Comparison of ENCODE assay signal across 24 cellular contexts in the genomic region with DNA sequence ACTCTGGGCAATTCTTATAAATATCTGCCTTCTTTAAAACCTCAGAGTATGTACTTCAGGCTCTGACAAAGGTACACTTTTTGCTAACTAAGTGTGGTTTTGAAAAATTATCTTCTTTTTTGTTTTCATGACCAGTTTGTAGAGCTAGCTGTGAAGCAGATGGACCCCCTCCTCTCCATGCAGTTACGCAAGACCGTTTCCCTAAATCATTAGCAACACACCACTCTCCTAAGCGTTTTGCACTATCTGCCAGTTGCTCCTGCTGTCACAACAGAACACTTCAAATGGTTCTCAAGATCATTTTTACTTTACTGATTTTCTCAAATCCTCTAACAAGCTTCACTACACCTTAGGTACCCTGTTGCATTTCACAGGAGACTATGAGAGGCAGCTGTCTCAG. TPM values are rescaled to one million over a fixed set of nuclear protein-coding genes. Genes with fewer than 3 reads are reported as not detected.
DNase-seq lines count a peak whose midpoint lies in the region; ATAC-seq, FAIRE-seq and TF ChIP-seq lines count a peak whose summit lies in the region.
"Had no signal": no experiment of that assay in that cellular context is flagged by ENCODE, and none has a peak within 500 bp of the region (broad histone marks: within the 10 kb centered on the region; RNA-seq: fewer than 3 reads in every experiment).

No MANE protein-coding gene starts in this region.

- H3K27me3 Mint-ChIP-seq in Calu3 (ENCODE audit: unreplicated experiment): no peaks in the 10 kb centered on the region
- H3K27me3 Mint-ChIP-seq in activated CD8-positive, alpha-beta memory T cell treated with anti-CD3 and anti-CD28 coated beads, Interleukin-2, amount 10 ng/mL, durations not matched to agents 7 days and 5 days: no peaks in the 10 kb centered on the region
- H3K27me3 Mint-ChIP-seq: stimulated activated naive CD8-positive, alpha-beta T cell treated with anti-CD3 and anti-CD28 coated beads, Interleukin-15, Interleukin-2, amounts not matched to agents 100 ng/mL and 50 ng/mL, for 24 hours had no signal

- CTCF ChIA-PET in Calu3 (lab: Charles Lee): no interaction called here
- CTCF ChIA-PET in H1 (lab: Charles Lee; ENCODE audit: partially characterized antibody): interaction anchor here (1.0 to 2.0 kb wide), 2 partner anchors 9 to 26 kb away, joined by 4 to 6 read pairs; no protein-coding TSS in a partner anchor
- CTCF ChIA-PET in activated CD8-positive, alpha-beta memory T cell treated with anti-CD3 and anti-CD28 coated beads, Interleukin-2, amount 10 ng/mL, durations not matched to agents 7 days and 5 days (lab: Charles Lee): no interaction called here

- H3K36me3 ChIP-seq in OCI-LY3 (replicated peaks; ENCODE audit: low read depth, low read length) (no peaks in the 10 kb centered on the region), H1 (ENCODE audit: control insufficient read depth in 2 of 4, insufficient read depth in 4 of 4, low read length in 3 of 4) (no peaks in the 10 kb centered on the region; a peak in 1 of 8 replicates)
- H3K36me3 ChIP-seq: lower lobe of right lung, tibial artery had no signal

- no peak for TF ChIP-seq RAD21 in H1 (IDR thresholded peaks at IDR 0.05 in 1 of 2, conservative IDR thresholded peaks at IDR 0.05 in 1 of 2; ENCODE audit: low read depth in 2 of 2, low read length in 2 of 2)

- H3K23me2 ChIP-seq in H1 (ENCODE audit: low read depth, low read length): no peaks in the 10 kb centered on the region

- no peak overlapping the region for H2BK15ac ChIP-seq in H1 (ENCODE audit: low read length)

- no peak overlapping the region for H2AK5ac ChIP-seq in H1 (ENCODE audit: low read depth, low read length)

- DNase-seq in Calu3 (no peak), H1 (ENCODE audit: low read depth in 1 of 2, low spot score in 2 of 2) (no peak), NCI-H748 (lab: John Stamatoyannopoulos, UW; ENCODE audit: unreplicated experiment) (no peak)
- no peak for DNase-seq in activated T-cell treated with anti-CD3 and anti-CD28 coated beads, Interleukin-2, amount 50 U/mL, for 48 hours
- no peak for DNase-seq in activated CD8-positive, alpha-beta memory T cell treated with anti-CD3 and anti-CD28 coated beads, Interleukin-2, amount 10 ng/mL, durations not matched to agents 7 days and 5 days
- DNase-seq: activated CD4-positive, alpha-beta T cell treated with anti-CD3 and anti-CD28 coated beads, Interleukin-2, amount 50 U/mL, for 1 hour; activated CD8-positive, alpha-beta memory T cell treated with anti-CD3 and anti-CD28 coated beads, Interleukin-2, amount 50 U/mL, for 4 hours; activated gamma-delta T cell; amniotic stem cell; dorsolateral prefrontal cortex; foreskin keratinocyte; GM23248; islet precursor cell; lower lobe of right lung; NCI-H146; NCI-H345; psoas muscle; stimulated activated CD4-positive, alpha-beta T cell treated with anti-CD3 and anti-CD28 coated beads, Interleukin-4, amount 100 ng/mL, for 1 hour; tibial artery had no signal

- H3K27ac Mint-ChIP-seq in Calu3 (ENCODE audit: unreplicated experiment): peak overlapping the region; percentile 48
- H3K27ac Mint-ChIP-seq in activated CD8-positive, alpha-beta memory T cell treated with anti-CD3 and anti-CD28 coated beads, Interleukin-2, amount 10 ng/mL, durations not matched to agents 7 days and 5 days: no peak overlapping the region
- H3K27ac Mint-ChIP-seq: stimulated activated naive CD8-positive, alpha-beta T cell treated with anti-CD3 and anti-CD28 coated beads, Interleukin-15, Interleukin-2, amounts not matched to agents 100 ng/mL and 50 ng/mL, for 24 hours had no signal

- POLR2A ChIA-PET in H1 (lab: Charles Lee; ENCODE audit: partially characterized antibody): interaction anchor here (1.5 to 2.5 kb wide), 4 partner anchors 9 to 52 kb away, joined by 5 to 10 read pairs (median 9); partner anchors contain the start of gene GULP1

- H3K9me3 ChIP-seq in OCI-LY3 (ENCODE audit: insufficient read depth, low read length) (no peaks in the 10 kb centered on the region), H1 (ENCODE audit: insufficient read depth in 2 of 2, low read depth in 1 of 2, low read length in 1 of 2) (no peaks in the 10 kb centered on the region)
- H3K9me3 ChIP-seq: lower lobe of right lung, psoas muscle, tibial artery had no signal

- H3K79me2 ChIP-seq in OCI-LY3 (ENCODE audit: low read length) (no peaks in the 10 kb centered on the region), H1 (ENCODE audit: control insufficient read depth in 1 of 2, insufficient read depth in 2 of 2, low read length in 2 of 2) (peaks cover 4 to 99% of the 10 kb centered on the region in 2 experiments)

- intact Hi-C loops in Calu3 (cut with micrococcal nuclease; ENCODE audit: unreplicated experiment): no loop called here

- H4K20me1 ChIP-seq in OCI-LY3 (ENCODE audit: insufficient read depth, low read length) (no peaks in the 10 kb centered on the region), H1 (replicated peaks in 1 of 2; ENCODE audit: control insufficient read depth in 1 of 2, insufficient read depth in 2 of 2, low read length in 2 of 2) (peaks cover 0 to 8% of the 10 kb centered on the region in 2 experiments)

- ATAC-seq in HG02852 (IDR thresholded peaks at IDR 0.05; ENCODE audit: unreplicated experiment) (peak; percentile 29), GM19328 (IDR thresholded peaks at IDR 0.05; ENCODE audit: unreplicated experiment) (no peak)
- no peak for ATAC-seq in activated CD8-positive, alpha-beta memory T cell treated with anti-CD3 and anti-CD28 coated beads, Interleukin-2, amount 10 ng/mL, durations not matched to agents 7 days and 5 days
- ATAC-seq: foreskin keratinocyte, lower lobe of right lung, psoas muscle had no signal

- H3K4me1 ChIP-seq in OCI-LY3 (ENCODE audit: low read length) (peaks cover 23% of the 10 kb centered on the region), H1 (replicated peaks in 1 of 4; ENCODE audit: control insufficient read depth in 3 of 4, insufficient read depth in 4 of 4, low read length in 3 of 4) (peaks cover 3 to 10% (median 7%) of the 10 kb centered on the region in 4 experiments; a peak in 5 of 7 replicates)
- H3K4me1 ChIP-seq: foreskin keratinocyte, lower lobe of right lung had no signal

- no peaks in the 10 kb centered on the region for H3K9me3 Mint-ChIP-seq in Calu3 (ENCODE audit: low read depth, unreplicated experiment)
- no peaks in the 10 kb centered on the region for H3K9me3 Mint-ChIP-seq in activated CD8-positive, alpha-beta memory T cell treated with anti-CD3 and anti-CD28 coated beads, Interleukin-2, amount 10 ng/mL, durations not matched to agents 7 days and 5 days (ENCODE audit: low read depth)
- H3K9me3 Mint-ChIP-seq: stimulated activated naive CD8-positive, alpha-beta T cell treated with anti-CD3 and anti-CD28 coated beads, Interleukin-15, Interleukin-2, amounts not matched to agents 100 ng/mL and 50 ng/mL, for 24 hours had no signal

- H3K4me2 ChIP-seq in OCI-LY3 (ENCODE audit: low read length) (peak overlapping the region; percentile 53), H1 (ENCODE audit: insufficient read depth in 1 of 2, low read depth in 2 of 2, low read length in 2 of 2) (no peak overlapping the region)

- H2BK20ac ChIP-seq in H1 (ENCODE audit: low read length): no peak overlapping the region

- no TSS peak for BruUV-seq in Calu3 (replicated peaks; lab: Mats Ljungman, UMichigan)

- H3K56ac ChIP-seq in H1 (replicated peaks; ENCODE audit: insufficient read length, low read depth, low read length): no peak overlapping the region

- H3K36me3 Mint-ChIP-seq in Calu3 (ENCODE audit: insufficient read depth, unreplicated experiment): peaks cover 19% of the 10 kb centered on the region
- H3K36me3 Mint-ChIP-seq in activated CD8-positive, alpha-beta memory T cell treated with anti-CD3 and anti-CD28 coated beads, Interleukin-2, amount 10 ng/mL, durations not matched to agents 7 days and 5 days: no peaks in the 10 kb centered on the region
- H3K36me3 Mint-ChIP-seq: CD14-positive monocyte had no signal

- H2AFZ ChIP-seq in OCI-LY3 (ENCODE audit: low read depth, low read length) (no peak overlapping the region), H1 (ENCODE audit: low read length) (no peak overlapping the region)
- H2AFZ ChIP-seq: GM23248 had no signal

- no peak overlapping the region for H4K8ac ChIP-seq in H1 (ENCODE audit: extremely low read depth, insufficient read depth, low read length)

- no peak for TF ChIP-seq CTCF in Calu3 (IDR thresholded peaks at IDR 0.05; ENCODE audit: unreplicated experiment)
- TF ChIP-seq CTCF in OCI-LY3 (IDR thresholded peaks at IDR 0.05; ENCODE audit: low read depth, low read length): no peak
- TF ChIP-seq CTCF in H1 (IDR thresholded peaks at IDR 0.05; ENCODE audit: control extremely low read depth in 1 of 3, insufficient read depth in 1 of 3, low read depth in 1 of 3, low read length in 3 of 3): no peak

- no peak overlapping the region for H2BK5ac ChIP-seq in H1 (ENCODE audit: low read depth, low read length)

- H3K4me3 Mint-ChIP-seq in Calu3 (ENCODE audit: low read depth, unreplicated experiment): peak overlapping the region; percentile 27
- H3K4me3 Mint-ChIP-seq in activated CD8-positive, alpha-beta memory T cell treated with anti-CD3 and anti-CD28 coated beads, Interleukin-2, amount 10 ng/mL, durations not matched to agents 7 days and 5 days: no peak overlapping the region
- H3K4me3 Mint-ChIP-seq: CD14-positive monocyte; stimulated activated naive CD8-positive, alpha-beta T cell treated with anti-CD3 and anti-CD28 coated beads, Interleukin-15, Interleukin-2, amounts not matched to agents 100 ng/mL and 50 ng/mL, for 24 hours had no signal

- peaks cover 23% of the 10 kb centered on the region for H3K4me1 Mint-ChIP-seq in Calu3 (ENCODE audit: low read depth, unreplicated experiment)
- no peaks in the 10 kb centered on the region for H3K4me1 Mint-ChIP-seq in activated CD8-positive, alpha-beta memory T cell treated with anti-CD3 and anti-CD28 coated beads, Interleukin-2, amount 10 ng/mL, durations not matched to agents 7 days and 5 days
- H3K4me1 Mint-ChIP-seq: CD14-positive monocyte had no signal

- no peak overlapping the region for H3K18ac ChIP-seq in H1 (ENCODE audit: extremely low read depth, low read length)

- H3K79me1 ChIP-seq in H1 (ENCODE audit: low read depth, low read length): peaks cover 5% of the 10 kb centered on the region

- FAIRE-seq in H1 (lab: Jason Lieb, UNC): peak; percentile 57

- TF ChIP-seq EP300 in H1 (IDR thresholded peaks at IDR 0.05; ENCODE audit: borderline replicate concordance in 1 of 2, low read depth in 2 of 2, low read length in 2 of 2): no peak

- H4K91ac ChIP-seq in H1 (replicated peaks; ENCODE audit: insufficient read length, low read length): no peak overlapping the region

- H3K4ac ChIP-seq in H1 (replicated peaks; ENCODE audit: insufficient read length, low read depth, low read length): no peak overlapping the region

- no peak overlapping the region for H2BK12ac ChIP-seq in H1 (ENCODE audit: low read depth, low read length)

- H3K27me3 ChIP-seq in OCI-LY3 (ENCODE audit: low read depth, low read length) (no peaks in the 10 kb centered on the region), H1 (replicated peaks in 1 of 4; ENCODE audit: control insufficient read depth in 3 of 4, extremely low read depth in 1 of 4, insufficient read depth in 3 of 4, low read length in 3 of 4) (no peaks in the 10 kb centered on the region)
- H3K27me3 ChIP-seq: dorsolateral prefrontal cortex, foreskin keratinocyte, tibial artery had no signal

- H3K23ac ChIP-seq in H1 (ENCODE audit: insufficient read length): no peak overlapping the region

- H3K4me3 ChIP-seq in OCI-LY3 (ENCODE audit: low read length) (peak overlapping the region; percentile 28), H1 (ENCODE audit: extremely low read depth in 1 of 4, insufficient read depth in 2 of 4, low read depth in 3 of 4, low read length in 4 of 4) (no peak overlapping the region)
- H3K4me3 ChIP-seq: dorsolateral prefrontal cortex, GM23248, lower lobe of right lung, psoas muscle, tibial artery had no signal

- TF ChIP-seq POLR2A in H1 (IDR thresholded peaks at IDR 0.05; ENCODE audit: control extremely low read depth in 1 of 2, low read depth in 2 of 2, low read length in 2 of 2): no peak

- no peak overlapping the region for H3K14ac ChIP-seq in H1 (ENCODE audit: insufficient read length)

- H3K27ac ChIP-seq in OCI-LY3 (ENCODE audit: low read length) (peak overlapping the region; percentile 50), H1 (ENCODE audit: low read depth, low read length) (no peak overlapping the region)
- H3K27ac ChIP-seq: dorsolateral prefrontal cortex, foreskin keratinocyte, GM23248, lower lobe of right lung, psoas muscle, tibial artery had no signal

- no peak overlapping the region for H4K5ac ChIP-seq in H1 (ENCODE audit: insufficient read length, low read depth, low read length)

- 73% methylated on average over 3 of the region's 3 CpGs; no CpG with 5 or more reads in 1 of the 2 experiments for WGBS in H1 (ENCODE audit: extremely low coverage in 1 of 2, insufficient coverage in 1 of 2, insufficient read length in 1 of 2, insufficient replicate concordance in 2 of 2, low coverage in 1 of 2, low lambda C conversion rate in 2 of 2, missing lambda C conversion rate in 1 of 2), 2 experiments

- no peak overlapping the region for H3K9ac ChIP-seq in OCI-LY3 (ENCODE audit: low read length)
- no peak overlapping the region for H3K9ac ChIP-seq in H1 (replicated peaks in 1 of 4; ENCODE audit: extremely low read depth in 1 of 4, low read depth in 3 of 4, low read length in 3 of 4)
- H3K9ac ChIP-seq: GM23248 had no signal

- H2BK120ac ChIP-seq in H1 (replicated peaks; ENCODE audit: low read depth, low read length): no peak overlapping the region

RNA-seq across cellular contexts. Expression of gene GULP1, which starts 53.3 kb away (rescaled TPM):
- 86.8 and 94.4 TPM in 2 replicates for total RNA-seq in Calu3 (2022)
- total RNA-seq in H1 (2021; fragmentation: NEBNext Ultra II Directional; extraction: Animal tissue kit (Norgen Biotek cat#: 25700)): 130 and 139 TPM in 2 replicates
- 56.4 and 69.7 TPM in 2 replicates for polyA plus RNA-seq in H1 (2011; rRNA removed)
- polyA plus RNA-seq in H1 (2011; cell fraction: cytosol; rRNA removed): 69.1 TPM
- 80.6 TPM for polyA plus RNA-seq in H1 (2011; cell fraction: nucleus; rRNA removed)
- 64.6 to 96.2 TPM (median 88.8 TPM) in 4 replicates for polyA plus RNA-seq in H1 (2012, experiment 1 of 2)
- polyA plus RNA-seq in H1 (2012, experiment 2 of 2): 8.6 TPM
- polyA plus RNA-seq in H1 (2013, experiment 1 of 2): 131 TPM
- 136 TPM for polyA plus RNA-seq in H1 (2013, experiment 2 of 2)
- 101 and 170 TPM in 2 replicates for polyA minus RNA-seq in H1 (2011; rRNA and poly(A)+ RNA removed)
- polyA minus RNA-seq in H1 (2011; cell fraction: cytosol; rRNA and poly(A)+ RNA removed): 112 TPM
- polyA minus RNA-seq in H1 (2011; cell fraction: nucleus; rRNA and poly(A)+ RNA removed): 251 TPM
- total RNA-seq in activated CD8-positive, alpha-beta memory T cell treated with anti-CD3 and anti-CD28 coated beads, Interleukin-2, amount 10 ng/mL, durations not matched to agents 7 days and 5 days: not detected
- polyA plus RNA-seq: CD14-positive monocyte had no signal

Comparison
In these comparisons a context has a peak if more than half of its experiments do, and no peak if none do; other contexts are left out.
1. RNA of gene GULP1, which starts 53.3 kb away (total RNA-seq): 130 to 139 TPM in H1 and 86.8 to 94.4 TPM in Calu3; not detected in activated CD8-positive, alpha-beta memory T cell treated with anti-CD3 and anti-CD28 coated beads, Interleukin-2, amount 10 ng/mL, durations not matched to agents 7 days and 5 days; every median in the first group is over 10 times any median in the second.